1 cellular context compared by ENCODE assay signal in genomic region chr13:94318418-94318817, GRCh38.
TF ChIP-seq lines count a peak whose summit lies in the region.

No MANE protein-coding gene starts in this region.

TF ChIP-seq in WTC11, 78 proteins besides CTCF, POLR2A, EP300 and RAD21 (continued from another document):
- TF ChIP-seq ELF4 (CRISPR knock-in tag; IDR thresholded peaks at IDR 0.05; ENCODE audit: low read depth) (no peak), MYBL2 (CRISPR knock-in tag; IDR thresholded peaks at IDR 0.05) (no peak), KAT7 (CRISPR knock-in tag; IDR thresholded peaks at IDR 0.05; ENCODE audit: borderline replicate concordance) (no peak), SP1 (CRISPR knock-in tag; conservative IDR thresholded peaks at IDR 0.05) (no peak)
TF ChIP-seq in WTC11: peak in this region for 0.
